10 cellular contexts compared by ENCODE assay signal in the genomic region with DNA sequence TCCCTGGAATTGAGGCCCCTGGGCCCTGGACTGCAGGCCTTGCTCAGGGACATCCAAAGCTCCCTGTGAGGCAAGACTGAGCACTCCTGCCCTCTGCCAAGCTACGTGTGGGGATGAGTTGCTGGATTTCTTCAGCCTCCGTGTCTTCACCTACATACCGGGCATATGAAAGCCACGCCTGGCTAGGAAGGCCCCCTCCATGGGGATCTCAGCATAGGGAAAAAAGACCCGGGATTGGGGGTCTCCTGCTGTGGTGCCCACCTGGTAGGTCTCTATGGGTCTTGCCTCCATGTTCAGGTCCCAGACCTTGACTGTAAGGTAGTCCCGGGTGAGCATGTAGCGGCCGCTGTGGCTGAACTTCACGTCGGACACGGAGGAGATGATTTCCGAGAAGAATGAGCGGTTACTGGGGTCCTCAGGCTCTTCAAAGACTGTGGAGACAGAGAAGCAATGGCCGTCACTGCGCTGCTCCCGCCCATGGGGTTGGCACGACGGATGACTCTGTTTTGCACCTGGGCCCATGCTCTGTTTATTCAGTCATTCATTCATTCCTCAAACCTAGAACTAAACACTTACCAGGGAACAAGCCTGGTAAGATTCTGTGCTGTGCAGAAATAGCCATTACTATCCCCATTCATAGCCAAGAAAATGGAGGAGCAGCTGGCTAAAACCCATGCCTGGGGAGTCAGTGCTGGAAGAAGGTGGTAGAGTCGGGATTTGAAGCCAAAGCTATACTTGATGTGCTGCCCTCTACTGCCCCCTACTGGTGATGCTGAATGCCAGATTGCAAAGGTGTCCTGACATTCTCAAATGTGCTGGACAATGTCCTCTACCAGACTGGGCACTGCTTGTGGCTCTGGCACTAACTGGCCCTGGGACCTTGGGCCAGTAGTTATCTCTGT.
DNase-seq lines count a peak whose midpoint lies in the region; ATAC-seq, FAIRE-seq and TF ChIP-seq lines count a peak whose summit lies in the region.
"Had no signal": no experiment of that assay in that cellular context is flagged by ENCODE, and none has a peak within 500 bp of the region (broad histone marks: within the 10 kb centered on the region; RNA-seq: fewer than 3 reads in every experiment).

No MANE protein-coding gene starts in this region.

- WGBS in A549 (ENCODE audit: missing lambda C conversion rate) = 86% methylated on average over 16 of the region's 19 CpGs

- H3K36me3 Mint-ChIP-seq in Calu3 (ENCODE audit: insufficient read depth, unreplicated experiment) = peaks cover 4% of the 10 kb centered on the region
- H3K36me3 Mint-ChIP-seq in activated T-cell treated with anti-CD3 and anti-CD28 coated beads, Interleukin-2, amount 50 U/mL, for 24 hours (ENCODE audit: low read depth) = no peaks in the 10 kb centered on the region

- no peak for FAIRE-seq in A549 (lab: Jason Lieb, UNC)
- FAIRE-seq: islet of Langerhans had no signal

- H3K4me1 ChIP-seq in A549 (no peaks in the 10 kb centered on the region), OCI-LY1 (ENCODE audit: insufficient read depth, low read length, severe bottlenecking) (no peaks in the 10 kb centered on the region)

- H4K20me1 ChIP-seq in OCI-LY1 (ENCODE audit: insufficient read depth, low read length) = no peaks in the 10 kb centered on the region

- no peak for TF ChIP-seq EP300 in A549 (IDR thresholded peaks at IDR 0.05)

- H3K4me3 ChIP-seq in A549 = no peak overlapping the region
- no peak overlapping the region for H3K4me3 ChIP-seq in OCI-LY1 (ENCODE audit: low read depth, low read length, poor library complexity, severe bottlenecking)
- no peak overlapping the region for H3K4me3 ChIP-seq in fibroblast of pulmonary artery (replicated peaks; ENCODE audit: low read depth, low read length)

- no peaks in the 10 kb centered on the region for H3K27me3 ChIP-seq in OCI-LY1 (ENCODE audit: insufficient read depth, low read length)

- H3K9me3 ChIP-seq in A549 (no peaks in the 10 kb centered on the region), OCI-LY1 (ENCODE audit: low read length) (no peaks in the 10 kb centered on the region)

- DNase-seq in A549 (ENCODE audit: low read depth in 1 of 2, low spot score in 1 of 2) = peak in 1 of 2 experiments; percentile 37
- DNase-seq in Calu3 = no peak
- DNase-seq in fibroblast of pulmonary artery (ENCODE audit: low read depth) = peak; percentile 18
- DNase-seq in OCI-M2 (lab: John Stamatoyannopoulos, UW; ENCODE audit: unreplicated experiment) = no peak
- no peak for DNase-seq in NCI-H510A (lab: John Stamatoyannopoulos, UW)
- no peak for DNase-seq in central memory CD4-positive, alpha-beta T cell
- no peak for DNase-seq in activated T-cell treated with anti-CD3 and anti-CD28 coated beads, Interleukin-2, amount 50 U/mL, for 24 hours
- DNase-seq: SHP77 treated with DMSO at 0.1 percent for 48 hours had no signal

- no peaks in the 10 kb centered on the region for H3F3A ChIP-seq in OCI-LY1 (ENCODE audit: insufficient read depth, low read length)

- no peak overlapping the region for H3K4me2 ChIP-seq in A549
- no peak overlapping the region for H3K4me2 ChIP-seq in OCI-LY1 (ENCODE audit: low read length)

- TF ChIP-seq CTCF in A549 (IDR thresholded peaks at IDR 0.05) = peak; percentile 29; the same call in 1 of the 3 replicates
- peak; percentile 55 for TF ChIP-seq CTCF in Calu3 (IDR thresholded peaks at IDR 0.05; ENCODE audit: unreplicated experiment)
- peak; percentile 36; the same call in 1 of the 2 replicates for TF ChIP-seq CTCF in OCI-LY1 (IDR thresholded peaks at IDR 0.05; ENCODE audit: low read length)
- peak; percentile 61 for TF ChIP-seq CTCF in fibroblast of pulmonary artery (IDR thresholded peaks at IDR 0.05; ENCODE audit: low read length, missing control alignments)

- H3K27me3 Mint-ChIP-seq in Calu3 (ENCODE audit: unreplicated experiment) = peaks cover 24% of the 10 kb centered on the region
- peaks cover 58% of the 10 kb centered on the region for H3K27me3 Mint-ChIP-seq in activated T-cell treated with anti-CD3 and anti-CD28 coated beads, Interleukin-2, amount 50 U/mL, for 24 hours

- no peak for TF ChIP-seq RAD21 in A549 (conservative IDR thresholded peaks at IDR 0.05 in 1 of 2, IDR thresholded peaks at IDR 0.05 in 1 of 2)

- no peak overlapping the region for H3K27ac ChIP-seq in A549
- no peak overlapping the region for H3K27ac ChIP-seq in OCI-LY1 (ENCODE audit: low read depth, low read length, poor library complexity, severe bottlenecking)

- H3K9me2 ChIP-seq in OCI-LY1 (ENCODE audit: low read depth, low read length) = no peaks in the 10 kb centered on the region

- no peak overlapping the region for H3K27ac Mint-ChIP-seq in Calu3 (ENCODE audit: unreplicated experiment)
- no peak overlapping the region for H3K27ac Mint-ChIP-seq in activated T-cell treated with anti-CD3 and anti-CD28 coated beads, Interleukin-2, amount 50 U/mL, for 24 hours

- CTCF ChIA-PET in A549 (lab: Yijun Ruan, JAX) = interaction anchor here (1.0 to 13.8 kb wide), 11 partner anchors 9 to 335 kb away, joined by 3 to 408 read pairs (median 11); no protein-coding TSS in a partner anchor
- CTCF ChIA-PET in Calu3 (lab: Charles Lee) = no interaction called here

- no peak overlapping the region for H3K4me3 Mint-ChIP-seq in Calu3 (ENCODE audit: low read depth, unreplicated experiment)
- H3K4me3 Mint-ChIP-seq in activated T-cell treated with anti-CD3 and anti-CD28 coated beads, Interleukin-2, amount 50 U/mL, for 24 hours = no peak overlapping the region

- no peak for ATAC-seq in A549

- intact Hi-C loops in Calu3 (cut with micrococcal nuclease; ENCODE audit: unreplicated experiment) = no loop called here

- TF ChIP-seq POLR2A in A549 (IDR thresholded peaks at IDR 0.05; ENCODE audit: low read length) = no peak

- no peaks in the 10 kb centered on the region for H3K9me3 Mint-ChIP-seq in Calu3 (ENCODE audit: low read depth, unreplicated experiment)
- H3K9me3 Mint-ChIP-seq in activated T-cell treated with anti-CD3 and anti-CD28 coated beads, Interleukin-2, amount 50 U/mL, for 24 hours = no peaks in the 10 kb centered on the region

- no TSS peak for BruUV-seq in Calu3 (replicated peaks; lab: Mats Ljungman, UMichigan)

- no peaks in the 10 kb centered on the region for H3K79me2 ChIP-seq in OCI-LY1 (ENCODE audit: insufficient read depth, low read length)

- H3K9ac ChIP-seq in OCI-LY1 (ENCODE audit: low read length) = no peak overlapping the region

- POLR2A ChIA-PET in A549 (lab: Yijun Ruan, JAX) = no interaction called here

- H2AFZ ChIP-seq in OCI-LY1 (ENCODE audit: low read length) = no peak overlapping the region

- peaks cover 15% of the 10 kb centered on the region for H3K4me1 Mint-ChIP-seq in Calu3 (ENCODE audit: low read depth, unreplicated experiment)
- H3K4me1 Mint-ChIP-seq in activated T-cell treated with anti-CD3 and anti-CD28 coated beads, Interleukin-2, amount 50 U/mL, for 24 hours (ENCODE audit: low read depth) = peaks cover 14% of the 10 kb centered on the region

- H3K36me3 ChIP-seq in OCI-LY1 (ENCODE audit: insufficient read depth, low read length) = no peaks in the 10 kb centered on the region

TF ChIP-seq in A549, 52 proteins besides CTCF, POLR2A, EP300 and RAD21:
- TF ChIP-seq ATOH8 (CRISPR knock-in tag; IDR thresholded peaks at IDR 0.05; ENCODE audit: low read depth) = no peak
- no peak for TF ChIP-seq KDM1A (IDR thresholded peaks at IDR 0.05; ENCODE audit: low read depth)
- TF ChIP-seq HOXB5 (CRISPR knock-in tag; IDR thresholded peaks at IDR 0.05) = no peak
